ENCODE assay signal across 5 cellular contexts in the genomic region with DNA sequence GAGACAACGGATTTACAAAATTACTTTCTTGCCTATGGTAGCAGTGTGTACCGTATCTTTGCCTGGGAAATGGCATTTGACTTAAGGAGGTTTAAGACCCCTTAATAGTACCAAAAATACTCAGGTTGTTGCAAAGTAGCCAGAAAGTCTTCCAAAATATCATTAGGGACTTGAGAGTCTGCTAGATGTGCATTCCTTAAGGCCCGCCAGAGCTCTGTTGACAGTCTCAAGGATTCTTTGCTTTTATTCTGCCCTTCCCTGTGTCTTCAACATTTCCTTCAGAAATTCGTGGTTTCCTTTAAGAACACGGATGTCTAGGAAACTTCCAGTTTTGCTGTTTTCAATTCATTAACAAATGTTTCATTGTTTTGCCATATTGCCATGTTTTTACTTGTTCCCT. TPM values are rescaled to one million over a fixed set of nuclear protein-coding genes. Genes with fewer than 3 reads are reported as not detected.
"Had no signal": no experiment of that assay in that cellular context is flagged by ENCODE, and none has a peak within 500 bp of the region (broad histone marks: within the 10 kb centered on the region; RNA-seq: fewer than 3 reads in every experiment).

No MANE protein-coding gene starts in this region.

RNA-seq across cellular contexts. Expression of a gene that starts 24.4 kb away (rescaled TPM):
- total RNA-seq: M059J, PC-3, Peyer's patch, Right ventricle myocardium superior, SJSA1 had no signal

RNA-seq across cellular contexts. Expression of a gene that starts 31.3 kb away (rescaled TPM):
- total RNA-seq: M059J, PC-3, Peyer's patch, Right ventricle myocardium superior, SJSA1 had no signal
